In genomic region chr5:79636981-79637733, GRCh38 we compare ENCODE assay signal across 27 cellular contexts. TPM values are rescaled to one million over a fixed set of nuclear protein-coding genes. Genes with fewer than 3 reads are reported as not detected.
A peak's percentile ranks its signal among the peaks of the same experiment; 100 is the strongest.
DNase-seq lines count a peak whose midpoint lies in the region; ATAC-seq, FAIRE-seq and TF ChIP-seq lines count a peak whose summit lies in the region.
"Had no signal": no experiment of that assay in that cellular context is flagged by ENCODE, and none has a peak within 500 bp of the region (broad histone marks: within the 10 kb centered on the region; RNA-seq: fewer than 3 reads in every experiment).

No MANE protein-coding gene starts in this region.

- no peak overlapping the region for H2AFZ ChIP-seq in K562 (ENCODE audit: low read depth, low read length)
- H2AFZ ChIP-seq: GM23338 had no signal

- H3K36me3 ChIP-seq in K562 (ENCODE audit: control insufficient read depth, insufficient read depth, low read length), result peaks cover 72% of the 10 kb centered on the region

- no peak for TF ChIP-seq RAD21 in K562 (CRISPR knock-in tag; conservative IDR thresholded peaks at IDR 0.05 in 1 of 2, IDR thresholded peaks at IDR 0.05 in 1 of 2)

- DNase-seq in left ventricle myocardium superior (no peak), Right ventricle myocardium superior (no peak), K562 (ENCODE audit: extremely low read depth in 1 of 4, low spot score in 3 of 4) (no peak), immature natural killer cell (no peak), dorsolateral prefrontal cortex (no peak), retina (no peak)
- DNase-seq in activated CD4-positive, alpha-beta T cell treated with anti-CD3 and anti-CD28 coated beads for 1 hour, result no peak
- DNase-seq: activated CD4-positive, alpha-beta memory T cell treated with anti-CD3 and anti-CD28 coated beads for 36 hours; activated effector memory CD4-positive, alpha-beta T cell treated with anti-CD3 and anti-CD28 coated beads, Interleukin-2, amount 50 U/mL, for 16 hours; activated naive CD8-positive, alpha-beta T cell treated with anti-CD3 and anti-CD28 coated beads, Interleukin-2, amount 10 ng/mL, durations not matched to agents 7 days and 5 days; cerebellar nuclear complex; DMS153; heart left ventricle; left cardiac atrium; mesendoderm; NCI-H1417 treated with DMSO at 0.1 percent for 48 hours; NCI-H2081 treated with DMSO at 0.1 percent for 48 hours; NCI-H226; psoas muscle; SJCRH30 had no signal

- H3K4me3 ChIP-seq in K562, result no peak overlapping the region
- H3K4me3 ChIP-seq in dorsolateral prefrontal cortex, result no peak overlapping the region
- H3K4me3 ChIP-seq: GM23338, heart left ventricle, psoas muscle, SJCRH30, skin epidermis had no signal

- CTCF ChIA-PET in K562 (lab: Yijun Ruan, JAX; ENCODE audit: low intra/inter-chr PET ratio), result interaction anchor here (0.8 kb wide), 1 partner anchor 221 kb away, joined by 3 read pairs; no protein-coding TSS in a partner anchor

- no peaks in the 10 kb centered on the region for H4K20me1 ChIP-seq in K562 (replicated peaks; ENCODE audit: control insufficient read depth, insufficient read depth, low read length)

- peaks cover 54 to 66% of the 10 kb centered on the region in 2 donors for H3K4me1 Mint-ChIP-seq in immature natural killer cell
- H3K4me1 Mint-ChIP-seq: B cell had no signal

- BruUV-seq in K562 (replicated peaks; lab: Mats Ljungman, UMichigan), result no TSS peak

- TF ChIP-seq EP300 in K562 (IDR thresholded peaks at IDR 0.05; ENCODE audit: low read length), result no peak

- POLR2A ChIA-PET in K562 (lab: Yijun Ruan, JAX), result no interaction called here

- H3K9me3 ChIP-seq in K562 (replicated peaks; ENCODE audit: control insufficient read depth, insufficient read depth, low read depth, low read length), result no peaks in the 10 kb centered on the region
- H3K9me3 ChIP-seq: heart left ventricle, neutrophil, psoas muscle, SJCRH30 had no signal

- no peaks in the 10 kb centered on the region for H3K9me3 Mint-ChIP-seq in immature natural killer cell
- H3K9me3 Mint-ChIP-seq: activated CD4-positive, alpha-beta memory T cell treated with anti-CD3 and anti-CD28 coated beads for 36 hours; activated naive CD8-positive, alpha-beta T cell treated with anti-CD3 and anti-CD28 coated beads, Interleukin-2, amount 10 ng/mL, durations not matched to agents 7 days and 5 days; GM23338; stimulated activated naive CD8-positive, alpha-beta T cell treated with anti-CD3 and anti-CD28 coated beads, Interleukin-15, Interleukin-2, amounts not matched to agents 100 ng/mL and 50 ng/mL, for 24 hours had no signal

- no peaks in the 10 kb centered on the region for H3K9me1 ChIP-seq in K562 (ENCODE audit: control insufficient read depth, insufficient read depth, low read length)

- H3K36me3 Mint-ChIP-seq in immature natural killer cell, result peaks cover 24 to 41% (median 32%) of the 10 kb centered on the region in 3 donors

- no peak for TF ChIP-seq POLR2A in K562 (conservative IDR thresholded peaks at IDR 0.05)

- WGBS in K562 (ENCODE audit: insufficient coverage, low coverage, missing lambda C conversion rate), result 87% methylated on average over 7 of the region's 9 CpGs

- ATAC-seq in left ventricle myocardium superior, result peak; percentile 30
- no peak for ATAC-seq in Right ventricle myocardium superior (ENCODE audit: poor library complexity)
- ATAC-seq in K562, result 0 out of 3 replicates have a peak, but pooled peaks have one; percentile 21
- ATAC-seq in GM19467 (IDR thresholded peaks at IDR 0.05; ENCODE audit: unreplicated experiment), result no peak
- ATAC-seq: GM23338, heart left ventricle, left cardiac atrium had no signal

- no peak overlapping the region for H3K4me2 ChIP-seq in K562 (ENCODE audit: insufficient read depth, low read length)
- H3K4me2 ChIP-seq: GM23338 had no signal

- peaks cover 0 to 3% (median 2%) of the 10 kb centered on the region in 3 donors for H3K27me3 Mint-ChIP-seq in immature natural killer cell (ENCODE audit: low read depth in 3 of 3)
- H3K27me3 Mint-ChIP-seq: activated CD4-positive, alpha-beta memory T cell treated with anti-CD3 and anti-CD28 coated beads for 36 hours; activated naive CD8-positive, alpha-beta T cell treated with anti-CD3 and anti-CD28 coated beads, Interleukin-2, amount 10 ng/mL, durations not matched to agents 7 days and 5 days; B cell; stimulated activated naive CD8-positive, alpha-beta T cell treated with anti-CD3 and anti-CD28 coated beads, Interleukin-15, Interleukin-2, amounts not matched to agents 100 ng/mL and 50 ng/mL, for 24 hours had no signal

- peak overlapping the region in 5 of 6 donors; percentile 6 to 81 (median 60) for H3K27ac Mint-ChIP-seq in immature natural killer cell
- H3K27ac Mint-ChIP-seq: activated CD4-positive, alpha-beta memory T cell treated with anti-CD3 and anti-CD28 coated beads for 36 hours; B cell; GM23338 had no signal

- in situ Hi-C loops in K562 (cut with MboI), result no loop called here

- no peak overlapping the region for H3K27ac ChIP-seq in K562 (ENCODE audit: extremely low read depth, low read depth, low read length)
- no peak overlapping the region for H3K27ac ChIP-seq in dorsolateral prefrontal cortex
- H3K27ac ChIP-seq: heart left ventricle, neutrophil, psoas muscle, SJCRH30, skin epidermis had no signal

- FAIRE-seq in K562 (lab: Jason Lieb, UNC), result no peak
- FAIRE-seq: TTC549 had no signal

- no peaks in the 10 kb centered on the region for H3K27me3 ChIP-seq in K562 (ENCODE audit: control insufficient read depth in 2 of 2, insufficient read depth in 2 of 2, low read length in 2 of 2)
- no peaks in the 10 kb centered on the region for H3K27me3 ChIP-seq in dorsolateral prefrontal cortex
- H3K27me3 ChIP-seq: heart left ventricle, neutrophil, SJCRH30 had no signal

- peaks cover 18% of the 10 kb centered on the region for H3K79me2 ChIP-seq in K562 (ENCODE audit: control insufficient read depth, insufficient read depth, low read length)

- TF ChIP-seq CTCF in K562 (IDR thresholded peaks at IDR 0.05 in 2 of 3, conservative IDR thresholded peaks at IDR 0.05 in 1 of 3; ENCODE audit: insufficient read depth in 2 of 3, low read depth in 1 of 3, low read length in 3 of 3) (no peak), dorsolateral prefrontal cortex (IDR thresholded peaks at IDR 0.05 in 54 of 56, conservative IDR thresholded peaks at IDR 0.05 in 2 of 56; ENCODE audit: low read depth in 1 of 56, partially characterized antibody in 56 of 56) (no peak)

- no peak overlapping the region for H3K9ac ChIP-seq in K562 (ENCODE audit: insufficient read depth in 1 of 2, low read depth in 2 of 2, low read length in 2 of 2)

- H3K4me1 ChIP-seq in K562 (replicated peaks in 1 of 2; ENCODE audit: control insufficient read depth in 2 of 2, insufficient read depth in 2 of 2, low read length in 2 of 2), result no peaks in the 10 kb centered on the region
- H3K4me1 ChIP-seq: psoas muscle, SJCRH30 had no signal

- intact Hi-C loops in left ventricle myocardium superior (cut with micrococcal nuclease), result no loop called here
- intact Hi-C loops in Right ventricle myocardium superior (cut with DNase I), result no loop called here
- intact Hi-C loops in K562 (cut with micrococcal nuclease), result no loop called here
- intact Hi-C loops in dorsolateral prefrontal cortex (cut with DNase I), result no loop called here

- H3K4me3 Mint-ChIP-seq in immature natural killer cell, result peak overlapping the region in 1 of 5 donors; percentile 56
- H3K4me3 Mint-ChIP-seq: activated CD4-positive, alpha-beta memory T cell treated with anti-CD3 and anti-CD28 coated beads for 36 hours; B cell; GM23338; stimulated activated naive CD8-positive, alpha-beta T cell treated with anti-CD3 and anti-CD28 coated beads, Interleukin-15, Interleukin-2, amounts not matched to agents 100 ng/mL and 50 ng/mL, for 24 hours had no signal

RNA-seq across cellular contexts. Expression of gene TENT2, which starts 24.9 kb away (rescaled TPM):
- total RNA-seq in left ventricle myocardium superior (34.7 TPM), Right ventricle myocardium superior (29.2 TPM), K562 (2014; rRNA removed) (43.5 and 58.8 TPM in 2 replicates), K562 (2014; rRNA removed; fragmentation: Illumina TruSeq; extraction: Trizol) (83.4 and 88.1 TPM in 2 replicates), K562 (2015; rRNA removed; fragmentation: Illumina TruSeq; extraction: Trizol) (81.0 and 84.3 TPM in 2 replicates), K562 (2021) (73.3 and 76.6 TPM in 2 replicates), dorsolateral prefrontal cortex (100 to 1,000 TPM in 1 of 120 experiments, 10 to 100 TPM in 119; 44.3 to 106 (median 72.0) TPM)
- 138 and 372 TPM in 2 replicates for total RNA-seq in K562 (2011; cell fraction: chromatin; rRNA removed; ENCODE audit: low replicate concordance)
- 46.2 and 68.8 TPM in 2 replicates for total RNA-seq in K562 (2011; cell fraction: nucleolus; rRNA removed)
- 161 and 303 TPM in 2 replicates for total RNA-seq in K562 (2011; cell fraction: nucleoplasm; rRNA removed)
- polyA plus RNA-seq in K562 (2011; rRNA removed) (98.3 and 111 TPM in 2 replicates), K562 (2014; fragmentation: Illumina TruSeq; extraction: Trizol) (63.3 and 84.4 TPM in 2 replicates), K562 (2014; fragmentation: Nextera tagmentation; extraction: Ambion mirVana) (10 to 100 TPM; 29.0 to 39.4 TPM), K562 (2014; rRNA removed) (38.5 and 44.3 TPM in 2 replicates), immature natural killer cell (10 to 100 TPM; 39.1 to 55.6 (median 50.2) TPM)
- polyA plus RNA-seq in K562 (2011; cell fraction: cytosol; rRNA removed), result 48.3 and 64.7 TPM in 2 replicates
- 81.2 and 132 TPM in 2 replicates for polyA plus RNA-seq in K562 (2011; cell fraction: nucleus; rRNA removed)
- 36.8 and 45.9 TPM in 2 replicates for polyA plus RNA-seq in K562 (2012)
- 151 and 190 TPM in 2 replicates for polyA minus RNA-seq in K562 (2011; rRNA and poly(A)+ RNA removed)
- polyA minus RNA-seq in K562 (2011; cell fraction: cytosol; rRNA and poly(A)+ RNA removed), result 45.4 and 47.5 TPM in 2 replicates
- polyA minus RNA-seq in K562 (2011; cell fraction: nucleus; rRNA and poly(A)+ RNA removed), result 68.1 and 142 TPM in 2 replicates

RNA-seq across cellular contexts. Expression of gene CMYA5, which starts 52.5 kb away (rescaled TPM):
- 960 TPM for total RNA-seq in left ventricle myocardium superior
- 917 TPM for total RNA-seq in Right ventricle myocardium superior
- 0.21 and 1.0 TPM in 2 replicates for total RNA-seq in K562 (2011; cell fraction: chromatin; rRNA removed; ENCODE audit: low replicate concordance)
- total RNA-seq in K562 (2011; cell fraction: nucleolus; rRNA removed), result 0.33 and 0.39 TPM in 2 replicates
- 0.29 and 0.69 TPM in 2 replicates for total RNA-seq in K562 (2011; cell fraction: nucleoplasm; rRNA removed)
- total RNA-seq in K562 (2014; rRNA removed), result 0.18 and 0.24 TPM in 2 replicates
- total RNA-seq in K562 (2014; rRNA removed; fragmentation: Illumina TruSeq; extraction: Trizol), result 0.25 and 0.41 TPM in 2 replicates
- 0.45 and 0.51 TPM in 2 replicates for total RNA-seq in K562 (2015; rRNA removed; fragmentation: Illumina TruSeq; extraction: Trizol)
- total RNA-seq in K562 (2021), result 0.22 and 0.31 TPM in 2 replicates
- polyA plus RNA-seq in K562 (2011; rRNA removed), result 0.25 and 0.50 TPM in 2 replicates
- polyA plus RNA-seq in K562 (2011; cell fraction: cytosol; rRNA removed), result 0.18 and 0.30 TPM in 2 replicates
- polyA plus RNA-seq in K562 (2011; cell fraction: nucleus; rRNA removed), result 0.74 and 1.2 TPM in 2 replicates
- polyA plus RNA-seq in K562 (2012), result 0.30 and 0.31 TPM in 2 replicates
- 0.46 and 0.62 TPM in 2 replicates for polyA plus RNA-seq in K562 (2014; fragmentation: Illumina TruSeq; extraction: Trizol)
- under 1 TPM; 0.32 to 0.48 TPM for polyA plus RNA-seq in K562 (2014; fragmentation: Nextera tagmentation; extraction: Ambion mirVana)
- 0.16 and 1.1 TPM in 2 replicates for polyA plus RNA-seq in K562 (2014; rRNA removed)
- 0.42 and 0.57 TPM in 2 replicates for polyA minus RNA-seq in K562 (2011; rRNA and poly(A)+ RNA removed)
- 0.09 TPM in 1 of 2 replicates, not detected in the other for polyA minus RNA-seq in K562 (2011; cell fraction: cytosol; rRNA and poly(A)+ RNA removed)
- polyA minus RNA-seq in K562 (2011; cell fraction: nucleus; rRNA and poly(A)+ RNA removed), result 0.54 and 1.6 TPM in 2 replicates
- polyA plus RNA-seq in immature natural killer cell, result not detected
- 10 to 100 TPM in 77 of 120 experiments, 1 to 10 TPM in 43; 4.7 to 21.6 (median 10.8) TPM for total RNA-seq in dorsolateral prefrontal cortex

Comparison
In these comparisons a context has a peak if more than half of its experiments do, and no peak if none do; other contexts are left out.
1. ATAC-seq: peak in left ventricle myocardium superior (single experiment) and K562 (single experiment); none in Right ventricle myocardium superior (single experiment) and GM19467 (single experiment).
2. RNA of gene CMYA5, which starts 52.5 kb away (total RNA-seq): 960 TPM in left ventricle myocardium superior (single experiment) and 917 TPM in Right ventricle myocardium superior (single experiment); 4.7 to 21.6 TPM in dorsolateral prefrontal cortex and 0.18 to 1.0 TPM in K562; every median in the first group is over 10 times any median in the second.